In genomic region chr11:46729110-46730027, GRCh38 we compare ENCODE assay signal across 22 cellular contexts. TPM values are rescaled to one million over a fixed set of nuclear protein-coding genes. Genes with fewer than 3 reads are reported as not detected.
"Had no signal": no experiment of that assay in that cellular context is flagged by ENCODE, and none has a peak within 500 bp of the region (broad histone marks: within the 10 kb centered on the region; RNA-seq: fewer than 3 reads in every experiment).

No MANE protein-coding gene starts in this region.

- H3K27me3 ChIP-seq: neutrophil, right atrium auricular region, tibial nerve had no signal

- H3K36me3 ChIP-seq: neutrophil, right atrium auricular region, tibial nerve had no signal

- H3K4me1 ChIP-seq: right atrium auricular region, tibial nerve had no signal

- H3K27ac ChIP-seq: coronary artery, neutrophil, right atrium auricular region, tibial nerve had no signal

- ATAC-seq: naive thymus-derived CD4-positive, alpha-beta T cell; SK-N-SH treated with all-trans-retinoic acid at 6 μM for 48 hours; stimulated activated memory B cell treated with anti-CD40 and anti-IgM and Interleukin-4, amounts not matched to agents 10 μg/mL and 1 μg/mL and 100 μg/mL, for 72 hours had no signal

- DNase-seq: activated CD4-positive, alpha-beta T cell treated with anti-CD3 and anti-CD28 coated beads, Interleukin-2, amount 10 ng/mL, durations not matched to agents 7 days and 5 days; activated CD4-positive, CD25-positive, alpha-beta regulatory T cell; activated gamma-delta T cell; activated naive CD8-positive, alpha-beta T cell treated with anti-CD3 and anti-CD28 coated beads, Interleukin-2, amount 10 ng/mL, durations not matched to agents 7 days and 5 days; anterior cingulate cortex; effector CD8-positive, alpha-beta T cell; hypothalamus; naive thymus-derived CD4-positive, alpha-beta T cell had no signal

- H3K4me3 ChIP-seq: coronary artery, right atrium auricular region, smooth muscle cell, tibial nerve had no signal

- H3K9me3 ChIP-seq: neutrophil, right atrium auricular region, tibial nerve had no signal

RNA-seq across cellular contexts. Expression of gene F2, which starts 10.4 kb away (rescaled TPM):
- total RNA-seq: activated CD8-positive, alpha-beta memory T cell treated with anti-CD3 and anti-CD28 coated beads for 36 hours; activated naive CD8-positive, alpha-beta T cell treated with anti-CD3 and anti-CD28 coated beads, Interleukin-2, amount 10 ng/mL, durations not matched to agents 7 days and 5 days; fibroblast of lung; glomerular endothelial cell; lung microvascular endothelial cell; mononuclear cell; posterior vena cava; right atrium auricular region; subcutaneous adipose tissue; tibial nerve had no signal
- polyA plus RNA-seq: fibroblast of lung; naive thymus-derived CD4-positive, alpha-beta T cell had no signal
